In genomic region chr6:158764941-158765340, GRCh38 we compare ENCODE assay signal across 19 cellular contexts. TPM values are rescaled to one million over a fixed set of nuclear protein-coding genes. Genes with fewer than 3 reads are reported as not detected.
DNase-seq lines count a peak whose midpoint lies in the region; ATAC-seq and TF ChIP-seq lines count a peak whose summit lies in the region.
"Had no signal": no experiment of that assay in that cellular context is flagged by ENCODE, and none has a peak within 500 bp of the region (broad histone marks: within the 10 kb centered on the region; RNA-seq: fewer than 3 reads in every experiment).

No MANE protein-coding gene starts in this region.

- peaks cover 50 to 73% (median 61%) of the 10 kb centered on the region in 11 experiments for H3K36me3 ChIP-seq in BLaER1 treated with 17β-estradiol and CSF1 and Interleukin-3, amounts not matched to agents 10 nM and 100 nM
- H3K36me3 ChIP-seq in CD8-positive, alpha-beta T cell (ENCODE audit: insufficient read depth, low read length), result peaks cover 47% of the 10 kb centered on the region

- CTCF ChIA-PET in CD8-positive, alpha-beta T cell (lab: Charles Lee), result interaction anchor here (1.5 kb wide), 2 partner anchors 61 to 207 kb away, joined by 4 to 5 read pairs; no protein-coding TSS in a partner anchor
- CTCF ChIA-PET in WTC11 (lab: Charles Lee), result interaction anchor here (1.4 to 5.1 kb wide), 4 partner anchors 12 to 235 kb away, joined by 3 to 27 read pairs (median 7); partner anchors contain the start of gene RSPH3
- CTCF ChIA-PET in MCF 10A (lab: Yijun Ruan, JAX), result interaction anchor here (0.7 to 1.0 kb wide), 3 partner anchors 20 to 209 kb away, joined by 3 read pairs; no protein-coding TSS in a partner anchor

- H3K4me1 ChIP-seq in BLaER1 treated with 17β-estradiol and CSF1 and Interleukin-3, amounts not matched to agents 10 nM and 100 nM, result peaks cover 84 to 100% (median 98%) of the 10 kb centered on the region in 10 experiments
- no peaks in the 10 kb centered on the region for H3K4me1 ChIP-seq in CD8-positive, alpha-beta T cell (ENCODE audit: insufficient read depth, low read length)
- H3K4me1 ChIP-seq: spleen had no signal

- H3K27ac ChIP-seq in BLaER1 treated with 17β-estradiol and CSF1 and Interleukin-3, amounts not matched to agents 10 nM and 100 nM, result no peak overlapping the region
- H3K27ac ChIP-seq in CD8-positive, alpha-beta T cell (ENCODE audit: low read depth, low read length), result no peak overlapping the region
- H3K27ac ChIP-seq: body of pancreas had no signal

- POLR2A ChIA-PET in CD8-positive, alpha-beta T cell (lab: Charles Lee), result no interaction called here
- POLR2A ChIA-PET in WTC11 (lab: Charles Lee) (no interaction called here), MCF 10A (lab: Yijun Ruan, JAX) (interaction anchor here (0.7 to 1.9 kb wide), 5 partner anchors 9 to 1015 kb away, joined by 3 to 7 read pairs (median 3); no protein-coding TSS in a partner anchor)

- no peak overlapping the region for H3K4me3 ChIP-seq in BLaER1 treated with 17β-estradiol and CSF1 and Interleukin-3, amounts not matched to agents 10 nM and 100 nM
- H3K4me3 ChIP-seq in CD8-positive, alpha-beta T cell (ENCODE audit: low read depth, low read length), result no peak overlapping the region
- H3K4me3 ChIP-seq: body of pancreas, spleen had no signal

- H3K4me3 Mint-ChIP-seq in CD8-positive, alpha-beta T cell, result no peak overlapping the region
- H3K4me3 Mint-ChIP-seq in WTC11, result no peak overlapping the region
- no peak overlapping the region for H3K4me3 Mint-ChIP-seq in glutamatergic neuron (ENCODE audit: unreplicated experiment)
- H3K4me3 Mint-ChIP-seq in MCF 10A (ENCODE audit: unreplicated experiment), result no peak overlapping the region
- H3K4me3 Mint-ChIP-seq in activated T-helper 2 cell treated with anti-CD3 and anti-CD28 coated beads, Interferon-gamma antibody, Interleukin-2, Interleukin-4, amounts not matched to agents 10 μg/mL and 5 μg/mL and 100 μg/mL, durations not matched to agents 14 hours and 24 hours and 36 hours (ENCODE audit: low read depth), result no peak overlapping the region
- H3K4me3 Mint-ChIP-seq: activated naive CD8-positive, alpha-beta T cell treated with anti-CD3 and anti-CD28 coated beads, Interleukin-2, amount 10 ng/mL, durations not matched to agents 7 days and 5 days; dendritic cell treated with granulocyte-macrophage colony-stimulating factor and Interleukin-4, amounts not matched to agents 40 ng/mL and 50 ng/mL, for 4 days had no signal

- BruUV-seq in MCF 10A (replicated peaks; lab: Mats Ljungman, UMichigan), result no TSS peak

- no peak for TF ChIP-seq CTCF in CD8-positive, alpha-beta T cell (IDR thresholded peaks at IDR 0.05)
- no peak for TF ChIP-seq CTCF in WTC11 (IDR thresholded peaks at IDR 0.05)
- TF ChIP-seq CTCF in glutamatergic neuron (IDR thresholded peaks at IDR 0.05; ENCODE audit: partially characterized antibody, unreplicated experiment), result no peak
- TF ChIP-seq CTCF in MCF 10A (IDR thresholded peaks at IDR 0.05; ENCODE audit: unreplicated experiment), result no peak

- no peaks in the 10 kb centered on the region for H3K27me3 Mint-ChIP-seq in CD8-positive, alpha-beta T cell (ENCODE audit: low read depth)
- H3K27me3 Mint-ChIP-seq in WTC11 (ENCODE audit: low read depth), result no peaks in the 10 kb centered on the region
- H3K27me3 Mint-ChIP-seq in glutamatergic neuron (ENCODE audit: unreplicated experiment), result peaks cover 12% of the 10 kb centered on the region
- H3K27me3 Mint-ChIP-seq in MCF 10A (ENCODE audit: insufficient read depth, unreplicated experiment), result no peaks in the 10 kb centered on the region
- H3K27me3 Mint-ChIP-seq in activated T-helper 2 cell treated with anti-CD3 and anti-CD28 coated beads, Interferon-gamma antibody, Interleukin-2, Interleukin-4, amounts not matched to agents 10 μg/mL and 5 μg/mL and 100 μg/mL, durations not matched to agents 14 hours and 24 hours and 36 hours (ENCODE audit: low read depth), result no peaks in the 10 kb centered on the region
- H3K27me3 Mint-ChIP-seq: activated naive CD8-positive, alpha-beta T cell treated with anti-CD3 and anti-CD28 coated beads, Interleukin-2, amount 10 ng/mL, durations not matched to agents 7 days and 5 days; dendritic cell treated with granulocyte-macrophage colony-stimulating factor and Interleukin-4, amounts not matched to agents 40 ng/mL and 50 ng/mL, for 4 days had no signal

- H3K4me1 Mint-ChIP-seq in CD8-positive, alpha-beta T cell (ENCODE audit: low read depth), result no peaks in the 10 kb centered on the region
- peaks cover 16% of the 10 kb centered on the region for H3K4me1 Mint-ChIP-seq in WTC11
- H3K4me1 Mint-ChIP-seq in glutamatergic neuron (ENCODE audit: low read depth, unreplicated experiment), result peaks cover 54% of the 10 kb centered on the region
- H3K4me1 Mint-ChIP-seq in MCF 10A (ENCODE audit: insufficient read depth, unreplicated experiment), result no peaks in the 10 kb centered on the region
- H3K4me1 Mint-ChIP-seq in activated T-helper 2 cell treated with anti-CD3 and anti-CD28 coated beads, Interferon-gamma antibody, Interleukin-2, Interleukin-4, amounts not matched to agents 10 μg/mL and 5 μg/mL and 100 μg/mL, durations not matched to agents 14 hours and 24 hours and 36 hours (ENCODE audit: low read depth), result peaks cover 3% of the 10 kb centered on the region

- peaks cover 30 to 68% (median 38%) of the 10 kb centered on the region in 11 experiments; a peak in 21 of 22 replicates for H4K20me1 ChIP-seq in BLaER1 treated with 17β-estradiol and CSF1 and Interleukin-3, amounts not matched to agents 10 nM and 100 nM

- H3K9me3 Mint-ChIP-seq in CD8-positive, alpha-beta T cell, result no peaks in the 10 kb centered on the region
- no peaks in the 10 kb centered on the region for H3K9me3 Mint-ChIP-seq in WTC11
- peaks cover 24% of the 10 kb centered on the region for H3K9me3 Mint-ChIP-seq in glutamatergic neuron (ENCODE audit: unreplicated experiment)
- no peaks in the 10 kb centered on the region for H3K9me3 Mint-ChIP-seq in MCF 10A (ENCODE audit: unreplicated experiment)
- H3K9me3 Mint-ChIP-seq in activated T-helper 2 cell treated with anti-CD3 and anti-CD28 coated beads, Interferon-gamma antibody, Interleukin-2, Interleukin-4, amounts not matched to agents 10 μg/mL and 5 μg/mL and 100 μg/mL, durations not matched to agents 14 hours and 24 hours and 36 hours, result no peaks in the 10 kb centered on the region
- H3K9me3 Mint-ChIP-seq: activated naive CD8-positive, alpha-beta T cell treated with anti-CD3 and anti-CD28 coated beads, Interleukin-2, amount 10 ng/mL, durations not matched to agents 7 days and 5 days; dendritic cell treated with granulocyte-macrophage colony-stimulating factor and Interleukin-4, amounts not matched to agents 40 ng/mL and 50 ng/mL, for 4 days had no signal

- H3K4me2 ChIP-seq in BLaER1 treated with 17β-estradiol and CSF1 and Interleukin-3, amounts not matched to agents 10 nM and 100 nM, result peak overlapping the region in 10 of 11 experiments; percentile 37 to 84 (median 65); a peak in 18 of 22 replicates

- H3K9me3 ChIP-seq in BLaER1 treated with 17β-estradiol and CSF1 and Interleukin-3, amounts not matched to agents 10 nM and 100 nM (replicated peaks in 1 of 11), result no peaks in the 10 kb centered on the region
- no peaks in the 10 kb centered on the region for H3K9me3 ChIP-seq in CD8-positive, alpha-beta T cell (ENCODE audit: low read length)
- H3K9me3 ChIP-seq: body of pancreas, Caco-2, spleen had no signal

- H3K9ac ChIP-seq in BLaER1 treated with 17β-estradiol and CSF1 and Interleukin-3, amounts not matched to agents 10 nM and 100 nM, result no peak overlapping the region

- peak overlapping the region; percentile 49 for H3K27ac Mint-ChIP-seq in CD8-positive, alpha-beta T cell
- H3K27ac Mint-ChIP-seq in WTC11, result peak overlapping the region; percentile 74
- peak overlapping the region; percentile 52 for H3K27ac Mint-ChIP-seq in glutamatergic neuron (ENCODE audit: unreplicated experiment)
- no peak overlapping the region for H3K27ac Mint-ChIP-seq in MCF 10A (ENCODE audit: low read depth, unreplicated experiment)
- no peak overlapping the region for H3K27ac Mint-ChIP-seq in activated T-helper 2 cell treated with anti-CD3 and anti-CD28 coated beads, Interferon-gamma antibody, Interleukin-2, Interleukin-4, amounts not matched to agents 10 μg/mL and 5 μg/mL and 100 μg/mL, durations not matched to agents 14 hours and 24 hours and 36 hours
- H3K27ac Mint-ChIP-seq: dendritic cell treated with granulocyte-macrophage colony-stimulating factor and Interleukin-4, amounts not matched to agents 40 ng/mL and 50 ng/mL, for 4 days had no signal

- peak in 1 of 7 experiments; percentile 23 for DNase-seq in CD8-positive, alpha-beta T cell
- no peak for DNase-seq in WTC11 (ENCODE audit: low spot score)
- no peak for DNase-seq in glutamatergic neuron
- DNase-seq in MCF 10A (ENCODE audit: unreplicated experiment), result no peak
- no peak for DNase-seq in stimulated activated CD4-positive, alpha-beta T cell treated with anti-CD3 and anti-CD28 coated beads, Interleukin-2, amount 100 ng/mL, for 48 hours
- no peak for DNase-seq in activated T-helper 2 cell treated with anti-CD3 and anti-CD28 coated beads, Interferon-gamma antibody, Interleukin-2, Interleukin-4, amounts not matched to agents 10 μg/mL and 5 μg/mL and 100 μg/mL, durations not matched to agents 14 hours and 24 hours and 36 hours (ENCODE audit: low spot score)
- DNase-seq: activated CD4-positive, CD25-positive, alpha-beta regulatory T cell treated with anti-CD3 and anti-CD28 coated beads, Interleukin-2, amount 50 U/mL, for 72 hours; activated CD8-positive, alpha-beta memory T cell treated with anti-CD3 and anti-CD28 coated beads, Interleukin-2, amount 50 U/mL, for 48 hours; activated naive CD8-positive, alpha-beta T cell treated with anti-CD3 and anti-CD28 coated beads, Interleukin-2, amount 10 ng/mL, durations not matched to agents 7 days and 5 days; body of pancreas; Caco-2; NCI-H524; nucleus accumbens; retina; spleen; T1000 had no signal

- ATAC-seq in CD8-positive, alpha-beta T cell, result peak; percentile 12
- ATAC-seq in WTC11, result no peak
- ATAC-seq: body of pancreas, SK-N-SH treated with all-trans-retinoic acid at 6 μM for 48 hours had no signal

- H3K36me3 Mint-ChIP-seq in CD8-positive, alpha-beta T cell, result peaks cover 84% of the 10 kb centered on the region
- H3K36me3 Mint-ChIP-seq in WTC11, result peaks cover 53% of the 10 kb centered on the region
- H3K36me3 Mint-ChIP-seq in glutamatergic neuron (ENCODE audit: unreplicated experiment), result no peaks in the 10 kb centered on the region
- H3K36me3 Mint-ChIP-seq in MCF 10A (ENCODE audit: insufficient read depth, unreplicated experiment), result peaks cover 62% of the 10 kb centered on the region
- H3K36me3 Mint-ChIP-seq in activated T-helper 2 cell treated with anti-CD3 and anti-CD28 coated beads, Interferon-gamma antibody, Interleukin-2, Interleukin-4, amounts not matched to agents 10 μg/mL and 5 μg/mL and 100 μg/mL, durations not matched to agents 14 hours and 24 hours and 36 hours (ENCODE audit: low read depth), result peaks cover 90% of the 10 kb centered on the region

- intact Hi-C loops in CD8-positive, alpha-beta T cell (cut with DNase I, micrococcal nuclease), result loop anchor here (5.0 kb wide), 2 partner anchors 48 to 63 kb away; no protein-coding TSS in a partner anchor
- intact Hi-C loops in MCF 10A (cut with micrococcal nuclease), result no loop called here
- intact Hi-C loops in activated T-helper 2 cell treated with anti-CD3 and anti-CD28 coated beads, Interferon-gamma antibody, Interleukin-2, Interleukin-4, amounts not matched to agents 10 μg/mL and 5 μg/mL and 100 μg/mL, durations not matched to agents 14 hours and 24 hours and 36 hours (cut with micrococcal nuclease), result no loop called here

- H3K27me3 ChIP-seq in BLaER1 treated with 17β-estradiol and CSF1 and Interleukin-3, amounts not matched to agents 10 nM and 100 nM, result no peaks in the 10 kb centered on the region
- no peaks in the 10 kb centered on the region for H3K27me3 ChIP-seq in CD8-positive, alpha-beta T cell (ENCODE audit: insufficient read depth, low read length)
- H3K27me3 ChIP-seq: body of pancreas, spleen had no signal

RNA-seq across cellular contexts. Expression of gene EZR, which starts 54.2 kb away (rescaled TPM):
- 100 to 1,000 TPM; 626 to 627 TPM for total RNA-seq in CD8-positive, alpha-beta T cell
- total RNA-seq in WTC11 (2021) (194 to 215 TPM (median 199 TPM) in 3 replicates), glutamatergic neuron (ENCODE audit: unreplicated experiment) (272 TPM), MCF 10A (2022) (243 and 296 TPM in 2 replicates)
- 204 and 206 TPM in 2 replicates for total RNA-seq in activated T-helper 2 cell treated with anti-CD3 and anti-CD28 coated beads, Interferon-gamma antibody, Interleukin-2, Interleukin-4, amounts not matched to agents 10 μg/mL and 5 μg/mL and 100 μg/mL, durations not matched to agents 14 hours and 24 hours and 36 hours

Comparison
In these comparisons a context has a peak if more than half of its experiments do, and no peak if none do; other contexts are left out.
1. H3K27ac Mint-ChIP-seq: peak in CD8-positive, alpha-beta T cell (single experiment), WTC11 (single experiment) and glutamatergic neuron (single experiment); none in MCF 10A (single experiment) and activated T-helper 2 cell treated with anti-CD3 and anti-CD28 coated beads, Interferon-gamma antibody, Interleukin-2, Interleukin-4, amounts not matched to agents 10 μg/mL and 5 μg/mL and 100 μg/mL, durations not matched to agents 14 hours and 24 hours and 36 hours (single experiment).
2. intact Hi-C loops: an anchor here in CD8-positive, alpha-beta T cell (5.0 kb wide); none called in MCF 10A and activated T-helper 2 cell treated with anti-CD3 and anti-CD28 coated beads, Interferon-gamma antibody, Interleukin-2, Interleukin-4, amounts not matched to agents 10 μg/mL and 5 μg/mL and 100 μg/mL, durations not matched to agents 14 hours and 24 hours and 36 hours.